1 cellular context compared by ENCODE assay signal in the genomic region with DNA sequence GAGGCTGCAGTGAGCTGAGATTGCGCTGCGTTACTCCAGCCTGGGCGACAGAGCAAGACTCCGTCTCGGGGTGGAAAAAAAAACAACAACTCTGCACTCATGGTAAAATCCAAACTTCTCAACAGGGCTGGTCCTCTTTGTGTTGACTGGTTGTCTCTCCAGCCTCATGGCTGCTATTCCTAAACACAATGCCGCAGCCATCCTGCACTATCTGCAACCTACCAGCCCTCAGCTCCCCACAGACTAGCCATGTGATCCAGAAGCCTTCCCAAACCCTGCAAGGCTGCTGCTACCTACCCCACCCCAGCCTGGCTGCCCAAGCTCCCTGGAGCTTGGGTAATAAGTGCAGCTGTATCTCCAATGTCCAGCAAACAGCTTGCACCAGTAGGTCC.
TF ChIP-seq lines count a peak whose summit lies in the region.

No MANE protein-coding gene starts in this region.

TF ChIP-seq in SK-N-SH, 30 proteins besides CTCF, POLR2A, EP300 and RAD21:
- no peak for TF ChIP-seq SIN3A (IDR thresholded peaks at IDR 0.05; ENCODE audit: borderline replicate concordance, low read depth, low read length)
- TF ChIP-seq NRF1 (IDR thresholded peaks at IDR 0.05; ENCODE audit: low read depth, low read length) = no peak
- TF ChIP-seq POLR2AphosphoS5 (IDR thresholded peaks at IDR 0.05; ENCODE audit: low read depth, low read length) = no peak
